Comparison of ENCODE assay signal across 8 cellular contexts in genomic region chr11:69075421-69076128, GRCh38. TPM values are rescaled to one million over a fixed set of nuclear protein-coding genes. Genes with fewer than 3 reads are reported as not detected.
A peak's percentile ranks its signal among the peaks of the same experiment; 100 is the strongest.
DNase-seq lines count a peak whose midpoint lies in the region; ATAC-seq and FAIRE-seq lines count a peak whose summit lies in the region.
"Had no signal": no experiment of that assay in that cellular context is flagged by ENCODE, and none has a peak within 500 bp of the region (broad histone marks: within the 10 kb centered on the region; RNA-seq: fewer than 3 reads in every experiment).

No MANE protein-coding gene starts in this region.

- ATAC-seq in HG02623 (IDR thresholded peaks at IDR 0.05; ENCODE audit: unreplicated experiment), result no peak

- DNase-seq in LHCN-M2 (ENCODE audit: low read depth) (peak; percentile 98), medulla oblongata (ENCODE audit: extremely low spot score) (peak; percentile 88), urothelium cell line (ENCODE audit: low spot score) (peak; percentile 94), D341Med (ENCODE audit: low spot score) (no peak)
- no peak for DNase-seq in stimulated activated CD4-positive, alpha-beta T cell treated with anti-CD3 and anti-CD28 coated beads, Interleukin-2, amount 100 ng/mL, for 24 hours
- DNase-seq: activated CD8-positive, alpha-beta memory T cell treated with anti-CD3 and anti-CD28 coated beads for 24 hours had no signal

- H3K27ac ChIP-seq in cingulate gyrus (ENCODE audit: low read depth, low read length), result peak overlapping the region; percentile 13

- peak; percentile 84 for FAIRE-seq in urothelium cell line (lab: Jason Lieb, UNC)

RNA-seq across cellular contexts. Expression of gene TPCN2, which starts 26.8 kb away (rescaled TPM):
- total RNA-seq in LHCN-M2 (2014; rRNA removed), result 7.1 and 10.1 TPM in 2 replicates
- 4.2 TPM for polyA plus RNA-seq in LHCN-M2 (2012)

Comparison
In these comparisons a context has a peak if more than half of its experiments do, and no peak if none do; other contexts are left out.
1. DNase-seq: peak in LHCN-M2 (single experiment), medulla oblongata (single experiment) and urothelium cell line (single experiment); none in stimulated activated CD4-positive, alpha-beta T cell treated with anti-CD3 and anti-CD28 coated beads, Interleukin-2, amount 100 ng/mL, for 24 hours (0 of 2) and D341Med (single experiment).